32 cellular contexts compared by ENCODE assay signal in the genomic region with DNA sequence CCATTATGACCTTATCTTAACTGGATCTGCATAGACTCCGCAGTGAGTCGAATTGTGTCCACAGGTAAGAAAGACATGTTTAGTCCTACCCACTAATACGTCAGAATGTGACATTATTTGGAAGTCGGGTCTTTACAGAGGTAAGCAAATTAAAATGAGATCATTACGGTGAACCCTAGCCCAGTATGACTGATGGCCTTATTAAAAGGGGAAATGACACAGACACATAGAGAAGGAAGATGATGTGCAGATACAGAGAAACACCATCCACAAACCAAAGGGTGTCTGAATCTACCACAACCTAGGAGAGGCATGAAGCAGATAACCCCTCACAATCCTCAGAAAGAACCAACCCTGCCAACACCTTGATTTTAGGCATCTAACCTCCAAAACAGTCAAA.
"Had no signal": no experiment of that assay in that cellular context is flagged by ENCODE, and none has a peak within 500 bp of the region (broad histone marks: within the 10 kb centered on the region; RNA-seq: fewer than 3 reads in every experiment).

No MANE protein-coding gene starts in this region.

- H3K27ac Mint-ChIP-seq: activated CD4-positive, alpha-beta T cell treated with anti-CD3 and anti-CD28 coated beads, Interleukin-2, amount 10 ng/mL, durations not matched to agents 24 days and 14 days; activated CD8-positive, alpha-beta T cell treated with anti-CD3 and anti-CD28 coated beads for 36 hours; activated naive CD4-positive, alpha-beta T cell treated with anti-CD3 and anti-CD28 coated beads, Interleukin-2, amount 50 U/mL, for 24 hours; activated naive CD8-positive, alpha-beta T cell treated with anti-CD3 and anti-CD28 coated beads, Interleukin-2, amount 10 ng/mL, durations not matched to agents 7 days and 5 days; activated T-cell treated with anti-CD3 and anti-CD28 coated beads, Interleukin-2, amount 50 U/mL, for 72 hours; activated T-helper 17 cell treated with anti-CD3 and anti-CD28 coated beads, Interleukin-2, amount 50 U/mL, for 72 hours; T-helper 1 cell treated with Interleukin-12 subunit alpha and Interleukin-12 subunit beta and Interleukin-4 antibody, amounts not matched to agents 30 μg/mL and 1 μg/mL, for 36 hours; T-helper 2 cell treated with Interferon-gamma antibody and Interleukin-4, amounts not matched to agents 5 μg/mL and 100 μg/mL, for 36 hours had no signal

- H3K4me2 ChIP-seq: KMS-11, SK-N-SH had no signal

- H3K9ac ChIP-seq: KMS-11, SK-N-SH had no signal

- H3K36me3 ChIP-seq: breast epithelium, SJCRH30 had no signal

- H3K4me3 Mint-ChIP-seq: activated CD4-positive, alpha-beta T cell treated with anti-CD3 and anti-CD28 coated beads, Interleukin-2, amount 10 ng/mL, durations not matched to agents 24 days and 14 days; activated CD8-positive, alpha-beta T cell treated with anti-CD3 and anti-CD28 coated beads for 36 hours; activated naive CD4-positive, alpha-beta T cell treated with anti-CD3 and anti-CD28 coated beads, Interleukin-2, amount 50 U/mL, for 24 hours; activated naive CD8-positive, alpha-beta T cell treated with anti-CD3 and anti-CD28 coated beads, Interleukin-2, amount 10 ng/mL, durations not matched to agents 7 days and 5 days; activated T-cell treated with anti-CD3 and anti-CD28 coated beads, Interleukin-2, amount 50 U/mL, for 72 hours; activated T-helper 17 cell treated with anti-CD3 and anti-CD28 coated beads, Interleukin-2, amount 50 U/mL, for 72 hours; T-helper 1 cell treated with Interleukin-12 subunit alpha and Interleukin-12 subunit beta and Interleukin-4 antibody, amounts not matched to agents 30 μg/mL and 1 μg/mL, for 36 hours; T-helper 2 cell treated with Interferon-gamma antibody and Interleukin-4, amounts not matched to agents 5 μg/mL and 100 μg/mL, for 36 hours had no signal

- DNase-seq: activated CD4-positive, alpha-beta T cell treated with anti-CD3 and anti-CD28 coated beads, Interleukin-2, amount 10 ng/mL, durations not matched to agents 24 days and 14 days; activated CD4-positive, alpha-beta T cell treated with anti-CD3 and anti-CD28 coated beads, Interleukin-2, amount 50 U/mL, for 4 hours; activated CD8-positive, alpha-beta T cell treated with anti-CD3 and anti-CD28 coated beads for 36 hours; activated gamma-delta T cell; activated naive CD4-positive, alpha-beta T cell treated with Interleukin-2 at 50 U/mL for 16 hours; activated naive CD8-positive, alpha-beta T cell treated with anti-CD3 and anti-CD28 coated beads, Interleukin-2, amount 10 ng/mL, durations not matched to agents 7 days and 5 days; activated T-cell treated with anti-CD3 and anti-CD28 coated beads, Interleukin-2, amount 50 U/mL, for 1 hour; activated T-cell treated with anti-CD3 and anti-CD28 coated beads, Interleukin-2, amount 50 U/mL, for 72 hours; amygdala; body of pancreas; NCI-H1092; NCI-H1436 treated with DMSO at 0.1 percent for 48 hours; NCI-H1694 treated with DMSO at 0.1 percent for 48 hours; NCI-H2029 treated with DMSO at 0.1 percent for 48 hours; NCI-H2107; NCI-H2171; NCI-H510A; NCI-H526; NCI-H748 treated with DMSO at 0.1 percent for 48 hours; NK-92 treated with Interleukin-12 subunit alpha and Interleukin-12 subunit beta, amount 100 ng/mL, for 24 hours; SHP77; SJCRH30; SK-N-SH had no signal

- H3K9me3 ChIP-seq: body of pancreas, SJCRH30, SK-N-SH had no signal

- H3K4me1 Mint-ChIP-seq: activated CD4-positive, alpha-beta T cell treated with anti-CD3 and anti-CD28 coated beads, Interleukin-2, amount 10 ng/mL, durations not matched to agents 24 days and 14 days; activated naive CD4-positive, alpha-beta T cell treated with anti-CD3 and anti-CD28 coated beads, Interleukin-2, amount 50 U/mL, for 24 hours; activated T-helper 17 cell treated with anti-CD3 and anti-CD28 coated beads, Interleukin-2, amount 50 U/mL, for 72 hours had no signal

- H3K4me1 ChIP-seq: body of pancreas, breast epithelium, SJCRH30 had no signal

- FAIRE-seq: astrocyte, TTC549 had no signal

- ATAC-seq: activated CD8-positive, alpha-beta T cell treated with anti-CD3 and anti-CD28 coated beads for 36 hours; activated T-cell treated with anti-CD3 and anti-CD28 coated beads, Interleukin-2, amount 50 U/mL, for 72 hours; activated T-helper 17 cell treated with anti-CD3 and anti-CD28 coated beads, Interleukin-2, amount 50 U/mL, for 72 hours; body of pancreas; Panc1 had no signal

- H3K4me3 ChIP-seq: body of pancreas, breast epithelium, SJCRH30 had no signal

- H3K27me3 ChIP-seq: body of pancreas, breast epithelium, SJCRH30 had no signal

- H3K27ac ChIP-seq: body of pancreas, breast epithelium, KMS-11, SJCRH30 had no signal
